ENCODE assay signal across 8 cellular contexts in genomic region chr12:53223391-53224267, GRCh38. TPM values are rescaled to one million over a fixed set of nuclear protein-coding genes. Genes with fewer than 3 reads are reported as not detected.
A peak's percentile ranks its signal among the peaks of the same experiment; 100 is the strongest.
DNase-seq lines count a peak whose midpoint lies in the region; ATAC-seq and TF ChIP-seq lines count a peak whose summit lies in the region.

No MANE protein-coding gene starts in this region.

- no peak for TF ChIP-seq EP300 in SK-N-SH (IDR thresholded peaks at IDR 0.05; ENCODE audit: borderline replicate concordance in 1 of 2, low read depth in 1 of 2, low read length in 1 of 2)

- no peaks in the 10 kb centered on the region for H3K27me3 ChIP-seq in CD4-positive, CD25-positive, alpha-beta regulatory T cell (ENCODE audit: control insufficient read depth, insufficient read depth, low read length)
- H3K27me3 ChIP-seq in SK-N-SH (ENCODE audit: insufficient read depth): no peaks in the 10 kb centered on the region

- CTCF ChIA-PET in SK-N-SH (lab: Yijun Ruan, JAX): interaction anchor here (0.7 to 6.5 kb wide), 7 partner anchors 8 to 158 kb away, joined by 3 to 39 read pairs (median 4); partner anchors contain the start of gene RARG

- no peaks in the 10 kb centered on the region for H3K9me2 ChIP-seq in SK-N-SH

- H3K4me2 ChIP-seq in SK-N-SH: peak overlapping the region; percentile 80

- H3K4me3 ChIP-seq in CD4-positive, CD25-positive, alpha-beta regulatory T cell (ENCODE audit: low read depth, low read length): peak overlapping the region; percentile 37
- no peak overlapping the region; a peak in 1 of 4 replicates for H3K4me3 ChIP-seq in SK-N-SH (ENCODE audit: low read depth in 2 of 2, low read length in 1 of 2)

- POLR2A ChIA-PET in SK-N-SH (lab: Yijun Ruan, JAX): interaction anchor here (0.6 kb wide), 1 partner anchor 19 kb away, joined by 3 read pairs; no protein-coding TSS in a partner anchor

- H3K9ac ChIP-seq in SK-N-SH: peak overlapping the region; percentile 51; the same call in 1 of the 2 replicates

- H3K27ac ChIP-seq in CD4-positive, CD25-positive, alpha-beta regulatory T cell (ENCODE audit: insufficient read depth, low read length, poor library complexity, severe bottlenecking): peak overlapping the region; percentile 93
- H3K27ac ChIP-seq in SK-N-SH (ENCODE audit: low read depth in 2 of 2, low read length in 1 of 2): peak overlapping the region; percentile 99

- peak in 1 of 3 donors; percentile 59 for DNase-seq in CD4-positive, CD25-positive, alpha-beta regulatory T cell
- DNase-seq in SK-N-SH (peak; percentile 61), nephron progenitor cell (no peak), NCI-H1417 treated with DMSO at 0.1 percent for 48 hours (lab: John Stamatoyannopoulos, UW) (no peak), kidney tubule cell (ENCODE audit: low spot score) (no peak), NCI-H1930 (lab: John Stamatoyannopoulos, UW) (no peak), NCI-H1417 (lab: John Stamatoyannopoulos, UW) (no peak)
- DNase-seq in effector memory CD8-positive, alpha-beta T cell: no peak

- no peaks in the 10 kb centered on the region for H3K9me3 Mint-ChIP-seq in CD4-positive, CD25-positive, alpha-beta regulatory T cell
- no peaks in the 10 kb centered on the region for H3K9me3 Mint-ChIP-seq in effector memory CD8-positive, alpha-beta T cell
- no peaks in the 10 kb centered on the region for H3K9me3 Mint-ChIP-seq in nephron progenitor cell

- peaks cover 45% of the 10 kb centered on the region for H3K4me1 ChIP-seq in CD4-positive, CD25-positive, alpha-beta regulatory T cell (ENCODE audit: control insufficient read depth, insufficient read depth, low read length, poor library complexity, severe bottlenecking)
- peaks cover 46 to 57% of the 10 kb centered on the region in 2 experiments for H3K4me1 ChIP-seq in SK-N-SH (ENCODE audit: control insufficient read depth in 1 of 2, insufficient read depth in 2 of 2, low read depth in 1 of 2, low read length in 1 of 2)

- H3K4me3 Mint-ChIP-seq in CD4-positive, CD25-positive, alpha-beta regulatory T cell: peak overlapping the region; percentile 83 to 92 (median 84)
- peak overlapping the region; percentile 94 to 100 for H3K4me3 Mint-ChIP-seq in effector memory CD8-positive, alpha-beta T cell
- H3K4me3 Mint-ChIP-seq in nephron progenitor cell: peak overlapping the region; percentile 74

- no peak for ATAC-seq in CD4-positive, CD25-positive, alpha-beta regulatory T cell (ENCODE audit: low read depth in 2 of 2)
- no peak for ATAC-seq in effector memory CD8-positive, alpha-beta T cell (replicated peaks)

- TF ChIP-seq RAD21 in SK-N-SH (IDR thresholded peaks at IDR 0.05; ENCODE audit: low read length): no peak

- WGBS in SK-N-SH (ENCODE audit: low lambda C conversion rate): 36% methylated on average over 16 of the region's 21 CpGs

- peaks cover 34% of the 10 kb centered on the region for H3F3A ChIP-seq in SK-N-SH (replicated peaks; ENCODE audit: insufficient read depth)

- no peaks in the 10 kb centered on the region for H3K9me3 ChIP-seq in CD4-positive, CD25-positive, alpha-beta regulatory T cell (ENCODE audit: control insufficient read depth in 2 of 2, low read length in 2 of 2)
- no peaks in the 10 kb centered on the region for H3K9me3 ChIP-seq in SK-N-SH

- TF ChIP-seq CTCF in SK-N-SH (IDR thresholded peaks at IDR 0.05): no peak
- TF ChIP-seq CTCF in nephron progenitor cell (IDR thresholded peaks at IDR 0.05): no peak

- peaks cover 4% of the 10 kb centered on the region for H3K36me3 Mint-ChIP-seq in CD4-positive, CD25-positive, alpha-beta regulatory T cell
- peaks cover 23% of the 10 kb centered on the region for H3K36me3 Mint-ChIP-seq in effector memory CD8-positive, alpha-beta T cell (ENCODE audit: insufficient read depth)
- no peaks in the 10 kb centered on the region for H3K36me3 Mint-ChIP-seq in nephron progenitor cell (ENCODE audit: low read depth)

- no peaks in the 10 kb centered on the region for H3K36me3 ChIP-seq in CD4-positive, CD25-positive, alpha-beta regulatory T cell (ENCODE audit: control insufficient read depth, insufficient read depth, low read length)
- H3K36me3 ChIP-seq in SK-N-SH (replicated peaks in 1 of 2; ENCODE audit: control insufficient read depth in 1 of 2, insufficient read depth in 2 of 2, low read length in 1 of 2): peaks cover 0 to 8% of the 10 kb centered on the region in 2 experiments

- H2AFZ ChIP-seq in SK-N-SH (ENCODE audit: low read depth): 0 out of 2 replicates have a peak overlapping the region, but pooled peaks have one; percentile 4

- peaks cover 10 to 75% (median 46%) of the 10 kb centered on the region in 4 donors for H3K4me1 Mint-ChIP-seq in CD4-positive, CD25-positive, alpha-beta regulatory T cell
- peaks cover 45 to 51% of the 10 kb centered on the region in 2 donors for H3K4me1 Mint-ChIP-seq in effector memory CD8-positive, alpha-beta T cell (ENCODE audit: low read depth in 2 of 2)
- H3K4me1 Mint-ChIP-seq in nephron progenitor cell: peaks cover 64% of the 10 kb centered on the region

- H3K27ac Mint-ChIP-seq in CD4-positive, CD25-positive, alpha-beta regulatory T cell: peak overlapping the region; percentile 64 to 96 (median 92)
- peak overlapping the region; percentile 84 to 89 for H3K27ac Mint-ChIP-seq in effector memory CD8-positive, alpha-beta T cell
- peak overlapping the region; percentile 98 for H3K27ac Mint-ChIP-seq in nephron progenitor cell

- no peaks in the 10 kb centered on the region for H3K27me3 Mint-ChIP-seq in CD4-positive, CD25-positive, alpha-beta regulatory T cell
- H3K27me3 Mint-ChIP-seq in effector memory CD8-positive, alpha-beta T cell: no peaks in the 10 kb centered on the region
- no peaks in the 10 kb centered on the region for H3K27me3 Mint-ChIP-seq in nephron progenitor cell (ENCODE audit: low read depth, poor library complexity)

- H4K20me1 ChIP-seq in SK-N-SH (ENCODE audit: insufficient read depth): no peaks in the 10 kb centered on the region

- peaks cover 13% of the 10 kb centered on the region for H3K79me2 ChIP-seq in SK-N-SH (ENCODE audit: insufficient read depth)

TF ChIP-seq in SK-N-SH, 30 proteins besides CTCF, POLR2A, EP300 and RAD21:
- TF ChIP-seq, protein P1, sequence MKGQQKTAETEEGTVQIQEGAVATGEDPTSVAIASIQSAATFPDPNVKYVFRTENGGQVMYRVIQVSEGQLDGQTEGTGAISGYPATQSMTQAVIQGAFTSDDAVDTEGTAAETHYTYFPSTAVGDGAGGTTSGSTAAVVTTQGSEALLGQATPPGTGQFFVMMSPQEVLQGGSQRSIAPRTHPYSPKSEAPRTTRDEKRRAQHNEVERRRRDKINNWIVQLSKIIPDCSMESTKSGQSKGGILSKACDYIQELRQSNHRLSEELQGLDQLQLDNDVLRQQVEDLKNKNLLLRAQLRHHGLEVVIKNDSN (IDR thresholded peaks at IDR 0.05; ENCODE audit: borderline replicate concordance, low read depth): no peak
- TF ChIP-seq GATA2 (CRISPR knock-in tag; IDR thresholded peaks at IDR 0.05) (no peak), RFX5 (IDR thresholded peaks at IDR 0.05; ENCODE audit: low read length) (no peak)
TF ChIP-seq in SK-N-SH: peak in this region for 0.

RNA-seq across cellular contexts. Expression of gene RARG, which starts 8.4 kb away (rescaled TPM):
- 16.8 TPM for total RNA-seq in CD4-positive, CD25-positive, alpha-beta regulatory T cell
- polyA plus RNA-seq in CD4-positive, CD25-positive, alpha-beta regulatory T cell: 1 to 10 TPM; 1.5 to 5.1 (median 2.4) TPM
- polyA plus RNA-seq in SK-N-SH (2012; rRNA removed): 35.0 and 36.6 TPM in 2 replicates
- polyA plus RNA-seq in SK-N-SH (2012; cell fraction: cytosol; rRNA removed): 20.6 and 30.6 TPM in 2 replicates
- 67.2 and 75.5 TPM in 2 replicates for polyA plus RNA-seq in SK-N-SH (2012; cell fraction: nucleus; rRNA removed)

RNA-seq across cellular contexts. Expression of gene ITGB7, which starts 16.6 kb away (rescaled TPM):
- 297 TPM for total RNA-seq in CD4-positive, CD25-positive, alpha-beta regulatory T cell
- 100 to 1,000 TPM; 279 to 382 (median 330) TPM for polyA plus RNA-seq in CD4-positive, CD25-positive, alpha-beta regulatory T cell
- polyA plus RNA-seq in SK-N-SH (2012; rRNA removed): 0.25 and 0.31 TPM in 2 replicates
- polyA plus RNA-seq in SK-N-SH (2012; cell fraction: cytosol; rRNA removed): 0.03 and 0.16 TPM in 2 replicates
- 2.4 and 2.5 TPM in 2 replicates for polyA plus RNA-seq in SK-N-SH (2012; cell fraction: nucleus; rRNA removed)

RNA-seq across cellular contexts. Expression of gene CSAD, which starts 42.9 kb away (rescaled TPM):
- 68.0 TPM for total RNA-seq in CD4-positive, CD25-positive, alpha-beta regulatory T cell
- polyA plus RNA-seq in CD4-positive, CD25-positive, alpha-beta regulatory T cell: 1 to 10 TPM; 1.2 to 2.3 (median 1.6) TPM
- polyA plus RNA-seq in SK-N-SH (2012; rRNA removed): 32.2 and 45.4 TPM in 2 replicates
- 3.9 and 5.2 TPM in 2 replicates for polyA plus RNA-seq in SK-N-SH (2012; cell fraction: cytosol; rRNA removed)
- polyA plus RNA-seq in SK-N-SH (2012; cell fraction: nucleus; rRNA removed): 305 and 362 TPM in 2 replicates

RNA-seq across cellular contexts. Expression of gene ZNF740, which starts 43.1 kb away (rescaled TPM):
- total RNA-seq in CD4-positive, CD25-positive, alpha-beta regulatory T cell: 32.6 TPM
- polyA plus RNA-seq in CD4-positive, CD25-positive, alpha-beta regulatory T cell: 1 to 10 TPM; 2.3 to 3.1 (median 2.7) TPM
- polyA plus RNA-seq in SK-N-SH (2012; rRNA removed): 14.6 and 21.8 TPM in 2 replicates
- polyA plus RNA-seq in SK-N-SH (2012; cell fraction: cytosol; rRNA removed): 7.9 and 10.3 TPM in 2 replicates
- 41.0 and 89.7 TPM in 2 replicates for polyA plus RNA-seq in SK-N-SH (2012; cell fraction: nucleus; rRNA removed)

RNA-seq across cellular contexts. Expression of gene ESPL1, which starts 44.5 kb away (rescaled TPM):
- 2.7 TPM for total RNA-seq in CD4-positive, CD25-positive, alpha-beta regulatory T cell
- polyA plus RNA-seq in CD4-positive, CD25-positive, alpha-beta regulatory T cell: under 1 TPM in 3 of 4 donors, not detected in 1; 0.05 to 0.24 (median 0.11) TPM
- polyA plus RNA-seq in SK-N-SH (2012; rRNA removed): 6.9 and 8.6 TPM in 2 replicates
- polyA plus RNA-seq in SK-N-SH (2012; cell fraction: cytosol; rRNA removed): 2.3 and 4.0 TPM in 2 replicates
- 27.7 and 28.7 TPM in 2 replicates for polyA plus RNA-seq in SK-N-SH (2012; cell fraction: nucleus; rRNA removed)

Comparison
In these comparisons a context has a peak if more than half of its experiments do, and no peak if none do; other contexts are left out.
1. RNA of gene ITGB7, which starts 16.6 kb away (polyA plus RNA-seq): 279 to 382 TPM in CD4-positive, CD25-positive, alpha-beta regulatory T cell; 0.03 to 2.5 TPM in SK-N-SH; every median in the first group is over 10 times any median in the second.
2. Peak in every context shown above with its lines, with median percentiles within 50 percentile points of each other: H3K27ac Mint-ChIP-seq and H3K4me3 Mint-ChIP-seq.